ENCODE assay signal across 9 cellular contexts in the genomic region with DNA sequence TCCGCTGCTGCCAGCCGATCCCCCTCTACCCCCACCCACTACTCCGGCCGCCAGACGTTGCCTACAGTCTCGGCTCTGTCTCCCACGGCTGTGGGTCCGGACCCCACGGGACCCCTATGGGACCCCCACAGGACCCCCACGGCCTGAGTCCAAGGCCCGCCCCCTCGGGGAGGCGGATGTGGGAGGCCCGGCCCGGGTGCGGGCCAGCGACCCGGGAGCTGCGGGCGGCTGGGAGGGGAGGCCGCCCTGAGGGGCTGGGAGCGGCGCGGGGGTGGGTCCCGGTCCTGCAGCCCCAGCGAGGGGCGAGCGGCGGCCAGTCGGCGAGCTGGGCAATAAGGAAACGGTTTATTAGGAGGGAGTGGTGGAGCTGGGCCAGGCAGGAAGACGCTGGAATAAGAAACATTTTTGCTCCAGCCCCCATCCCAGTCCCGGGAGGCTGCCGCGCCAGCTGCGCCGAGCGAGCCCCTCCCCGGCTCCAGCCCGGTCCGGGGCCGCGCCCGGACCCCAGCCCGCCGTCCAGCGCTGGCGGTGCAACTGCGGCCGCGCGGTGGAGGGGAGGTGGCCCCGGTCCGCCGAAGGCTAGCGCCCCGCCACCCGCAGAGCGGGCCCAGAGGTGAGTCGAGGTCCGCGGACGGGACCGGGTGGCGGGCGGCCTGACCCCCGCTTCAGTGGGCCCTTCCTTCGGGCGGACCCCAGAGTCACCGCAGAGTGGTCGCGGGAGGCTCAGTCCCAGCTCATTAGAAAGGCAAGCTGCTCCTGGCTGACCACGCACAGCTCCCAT. TPM values are rescaled to one million over a fixed set of nuclear protein-coding genes. Genes with fewer than 3 reads are reported as not detected.
DNase-seq lines count a peak whose midpoint lies in the region; ATAC-seq and TF ChIP-seq lines count a peak whose summit lies in the region.
"Had no signal": no experiment of that assay in that cellular context is flagged by ENCODE, and none has a peak within 500 bp of the region (broad histone marks: within the 10 kb centered on the region; RNA-seq: fewer than 3 reads in every experiment).

A gene (plus strand): TSS at position 422 of the 781 bp plus-strand sequence. CDS start 4,971 bp downstream, outside the sequence.

- H3K36me3 Mint-ChIP-seq in effector memory CD8-positive, alpha-beta T cell (ENCODE audit: insufficient read depth): peaks cover 8% of the 10 kb centered on the region

- H2BK15ac ChIP-seq in IMR-90 (ENCODE audit: low read depth, low read length) (peak within 1 kb of the TSS; percentile 93; the same call in 2 of the 3 replicates), mesendoderm (replicated peaks; ENCODE audit: low read depth) (no peak within 1 kb of the TSS)

- H4K91ac ChIP-seq in IMR-90 (ENCODE audit: insufficient read depth, low read depth, low read length): peak within 1 kb of the TSS; percentile 68

- H3K27ac ChIP-seq in IMR-90 (ENCODE audit: insufficient read depth, low read length) (peak within 1 kb of the TSS; percentile 20; the same call in 1 of the 2 replicates), mesendoderm (ENCODE audit: low read depth, low read length) (no peak within 1 kb of the TSS), substantia nigra (ENCODE audit: low read depth, low read length, poor library complexity, severe bottlenecking) (peak within 1 kb of the TSS; percentile 51)

- peaks cover 41% of the 10 kb centered on the region for H3K4me1 ChIP-seq in IMR-90 (ENCODE audit: control insufficient read depth, insufficient read depth, low read length)
- peaks cover 13% of the 10 kb centered on the region for H3K4me1 ChIP-seq in mesendoderm (ENCODE audit: control insufficient read depth, low read depth, low read length)

- H3K14ac ChIP-seq in IMR-90 (replicated peaks; ENCODE audit: low read depth, low read length): peak within 1 kb of the TSS; percentile 91

- H4K8ac ChIP-seq in IMR-90 (ENCODE audit: low read depth in 2 of 2, low read length in 2 of 2) (peak within 1 kb of the TSS; percentile 40 to 82), mesendoderm (ENCODE audit: low read depth, low read length) (no peak within 1 kb of the TSS)

- H2BK20ac ChIP-seq in IMR-90 (ENCODE audit: low read depth, low read length): peak within 1 kb of the TSS; percentile 88

- H3K79me2 ChIP-seq in mesendoderm (ENCODE audit: control insufficient read depth, insufficient read depth, low read length): no peaks in the 10 kb centered on the region

- no peaks in the 10 kb centered on the region for H3K9me3 Mint-ChIP-seq in effector memory CD8-positive, alpha-beta T cell

- peak within 1 kb of the TSS; percentile 85 for H2AK9ac ChIP-seq in IMR-90 (replicated peaks; ENCODE audit: low read depth, low read length, poor library complexity)

- H3K9ac ChIP-seq in IMR-90 (ENCODE audit: low read depth, low read length): peak within 1 kb of the TSS; percentile 21
- peak within 1 kb of the TSS; percentile 26 for H3K9ac ChIP-seq in mesendoderm (ENCODE audit: low read length)

- H2BK5ac ChIP-seq in IMR-90 (ENCODE audit: low read depth, low read length, poor library complexity, severe bottlenecking) (no peak within 1 kb of the TSS), mesendoderm (ENCODE audit: low read length) (no peak within 1 kb of the TSS)

- H3K27me3 Mint-ChIP-seq in effector memory CD8-positive, alpha-beta T cell: peaks cover 23 to 62% of the 10 kb centered on the region in 2 donors

- no peak; the same call in 1 of the 2 replicates for ATAC-seq in IMR-90 (ENCODE audit: low read depth)
- ATAC-seq in effector memory CD8-positive, alpha-beta T cell (replicated peaks): no peak

- TF ChIP-seq POLR2A in IMR-90 (IDR thresholded peaks at IDR 0.05; ENCODE audit: low read depth, low read length): no peak

- H4K20me1 ChIP-seq in IMR-90 (ENCODE audit: insufficient read depth, low read length): no peaks in the 10 kb centered on the region

- no peak within 1 kb of the TSS; the same call in 1 of the 2 replicates for H3K18ac ChIP-seq in IMR-90 (ENCODE audit: low read depth, low read length)
- H3K18ac ChIP-seq in mesendoderm (ENCODE audit: low read length): peak within 1 kb of the TSS; percentile 16

- no TSS peak for BruUV-seq in IMR-90 (replicated peaks; lab: Mats Ljungman, UMichigan)

- H3K4me3 Mint-ChIP-seq in effector memory CD8-positive, alpha-beta T cell: peak within 1 kb of the TSS in 1 of 2 donors; percentile 34

- DNase-seq in IMR-90: no peak
- DNase-seq in epithelial cell of proximal tubule (ENCODE audit: low read depth): no peak
- DNase-seq in mesendoderm: no peak
- DNase-seq in substantia nigra (lab: John Stamatoyannopoulos, UW): no peak
- DNase-seq in GM10248 (ENCODE audit: extremely low spot score): no peak
- no peak for DNase-seq in NCI-H2196 (lab: John Stamatoyannopoulos, UW; ENCODE audit: unreplicated experiment)
- DNase-seq in NCI-H2081 treated with DMSO at 0.1 percent for 48 hours (lab: John Stamatoyannopoulos, UW): no peak
- DNase-seq in effector memory CD8-positive, alpha-beta T cell: no peak
- DNase-seq: NCI-H1105 had no signal

- H3K4ac ChIP-seq in IMR-90 (ENCODE audit: low read depth, low read length): peak within 1 kb of the TSS; percentile 92
- H3K4ac ChIP-seq in mesendoderm (ENCODE audit: low read depth, low read length): peak within 1 kb of the TSS; percentile 44

- CTCF ChIA-PET in IMR-90 (lab: Yijun Ruan, JAX): interaction anchor here (1.4 to 2.4 kb wide), 2 partner anchors 11 to 15 kb away, joined by 4 to 8 read pairs; no protein-coding TSS in a partner anchor
- CTCF ChIA-PET in GM10248 (lab: Yijun Ruan, JAX): interaction anchor here (1.0 to 1.8 kb wide), 6 partner anchors 15 to 118 kb away, joined by 3 to 7 read pairs (median 3); no protein-coding TSS in a partner anchor

- no peaks in the 10 kb centered on the region for H3K9me3 ChIP-seq in IMR-90 (ENCODE audit: control insufficient read depth, insufficient read depth, low read length)

- H3K4me3 ChIP-seq in IMR-90 (ENCODE audit: insufficient read depth, low read depth, low read length): peak within 1 kb of the TSS; percentile 36
- H3K4me3 ChIP-seq in epithelial cell of proximal tubule (ENCODE audit: low read depth, low read length): peak within 1 kb of the TSS; percentile 48
- no peak within 1 kb of the TSS for H3K4me3 ChIP-seq in mesendoderm (ENCODE audit: low read length)

- in situ Hi-C loops in IMR-90 (cut with MboI; ENCODE audit: low sequenced_read_pairs): no loop called here

- dilution Hi-C loops in IMR-90 (cut with HindIII; ENCODE audit: low sequenced_read_pairs, unreplicated experiment): no loop called here

- H3K27ac Mint-ChIP-seq in effector memory CD8-positive, alpha-beta T cell: no peak within 1 kb of the TSS

- TF ChIP-seq CTCF in IMR-90 (conservative IDR thresholded peaks at IDR 0.05; ENCODE audit: low read depth, low read length): no peak
- no peak for TF ChIP-seq CTCF in epithelial cell of proximal tubule (conservative IDR thresholded peaks at IDR 0.05; ENCODE audit: low read depth, low read length)
- TF ChIP-seq CTCF in GM10248 (IDR thresholded peaks at IDR 0.05; ENCODE audit: control extremely low read depth, extremely low read depth, low read depth, missing control alignments): no peak

- peak within 1 kb of the TSS; percentile 26; the same call in 1 of the 2 replicates for H4K5ac ChIP-seq in IMR-90 (ENCODE audit: low read depth, low read length)
- H4K5ac ChIP-seq in mesendoderm (ENCODE audit: low read length): no peak within 1 kb of the TSS

- H3K23ac ChIP-seq in IMR-90 (ENCODE audit: low read depth, low read length): peak within 1 kb of the TSS; percentile 87; the same call in 1 of the 2 replicates
- H3K23ac ChIP-seq in mesendoderm (ENCODE audit: low read length): no peak within 1 kb of the TSS

- H3K27me3 ChIP-seq in IMR-90 (ENCODE audit: control insufficient read depth, insufficient read depth, low read length) (no peaks in the 10 kb centered on the region), mesendoderm (ENCODE audit: insufficient read depth, low read length, poor library complexity) (no peaks in the 10 kb centered on the region)

- H3K79me1 ChIP-seq in IMR-90 (ENCODE audit: low read depth in 1 of 2, low read length in 2 of 2): peaks cover 0 to 25% of the 10 kb centered on the region in 2 experiments; a peak in 3 of 4 replicates
- H3K79me1 ChIP-seq in mesendoderm (ENCODE audit: low read length): no peaks in the 10 kb centered on the region

- H3K56ac ChIP-seq in IMR-90 (ENCODE audit: extremely low read depth, insufficient read depth, low read length) (no peak within 1 kb of the TSS; the same call in 1 of the 2 replicates), mesendoderm (ENCODE audit: low read length) (peak within 1 kb of the TSS; percentile 60)

- peak within 1 kb of the TSS; percentile 83 for H2BK120ac ChIP-seq in IMR-90 (ENCODE audit: low read depth, low read length)
- H2BK120ac ChIP-seq in mesendoderm (ENCODE audit: low read depth, low read length): no peak within 1 kb of the TSS

- intact Hi-C loops in IMR-90 (cut with micrococcal nuclease): no loop called here

- H2AK5ac ChIP-seq in IMR-90 (ENCODE audit: low read depth, low read length) (peak within 1 kb of the TSS; percentile 93), mesendoderm (ENCODE audit: low read length) (no peak within 1 kb of the TSS)

- no peak for TF ChIP-seq RAD21 in IMR-90 (IDR thresholded peaks at IDR 0.05; ENCODE audit: low read length)

- H3K36me3 ChIP-seq in IMR-90 (ENCODE audit: control insufficient read depth, insufficient read depth, low read length): no peaks in the 10 kb centered on the region
- no peaks in the 10 kb centered on the region for H3K36me3 ChIP-seq in mesendoderm (ENCODE audit: control insufficient read depth, insufficient read depth, low read length)

- H2AFZ ChIP-seq in IMR-90 (replicated peaks; ENCODE audit: low read length, poor library complexity): peak within 1 kb of the TSS; percentile 87

- POLR2A ChIA-PET in IMR-90 (lab: Charles Lee; ENCODE audit: unreplicated experiment) (no interaction called here), GM10248 (lab: Yijun Ruan, JAX) (no interaction called here)

- WGBS in IMR-90 (ENCODE audit: extremely low coverage in 2 of 2, insufficient read length in 1 of 2), 2 experiments: 17% methylated on average over 22 of the region's 74 CpGs; no CpG with 5 or more reads in 1 of the 2 experiments
- no CpG with 5 or more reads among the region's 74 CpGs for WGBS in mesendoderm (ENCODE audit: extremely low coverage, insufficient coverage, low lambda C conversion rate)

- H3K4me2 ChIP-seq in IMR-90 (ENCODE audit: low read depth, low read length): peak within 1 kb of the TSS; percentile 44
- H3K4me2 ChIP-seq in mesendoderm (ENCODE audit: low read length): peak within 1 kb of the TSS; percentile 29

- peaks cover 47% of the 10 kb centered on the region for H3K9me1 ChIP-seq in IMR-90 (ENCODE audit: insufficient read depth, low read length)

- H3K4me1 Mint-ChIP-seq in effector memory CD8-positive, alpha-beta T cell (ENCODE audit: low read depth in 2 of 2): no peaks in the 10 kb centered on the region

TF ChIP-seq in IMR-90, 13 proteins besides CTCF, POLR2A, EP300 and RAD21 (continues in another document):
- no peak for TF ChIP-seq NFE2L2 (IDR thresholded peaks at IDR 0.05; ENCODE audit: low read depth, low read length)

RNA-seq across cellular contexts. Expression of the gene that starts here (rescaled TPM):
- total RNA-seq in IMR-90 (2012; rRNA removed) (5.8 and 7.5 TPM in 2 replicates), epithelial cell of proximal tubule (2.4 and 3.6 TPM in 2 replicates)
- 6.4 and 8.0 TPM in 2 replicates for polyA plus RNA-seq in IMR-90 (2012; rRNA removed)
- polyA plus RNA-seq in IMR-90 (2012; cell fraction: cytosol; rRNA removed): 4.5 and 11.0 TPM in 2 replicates
- 17.2 and 26.4 TPM in 2 replicates for polyA plus RNA-seq in IMR-90 (2012; cell fraction: nucleus; rRNA removed; ENCODE audit: low replicate concordance)
- 0.21 TPM for polyA plus RNA-seq in mesendoderm (2013, experiment 1 of 2)
- 0.01 TPM for polyA plus RNA-seq in mesendoderm (2013, experiment 2 of 2)
